In genomic region chr17:19377602-19378415, GRCh38 we compare ENCODE assay signal across 8 cellular contexts. TPM values are rescaled to one million over a fixed set of nuclear protein-coding genes. Genes with fewer than 3 reads are reported as not detected.
DNase-seq lines count a peak whose midpoint lies in the region; ATAC-seq and TF ChIP-seq lines count a peak whose summit lies in the region.

No MANE protein-coding gene starts in this region.

- no peaks in the 10 kb centered on the region for H3K27me3 Mint-ChIP-seq in natural killer cell treated with Interleukin-12 subunit alpha and Interleukin-12 subunit beta and Interleukin-15 and Interleukin-18, amount 100 ng/mL, for 72 hours

- H3K4me1 Mint-ChIP-seq in natural killer cell treated with Interleukin-12 subunit alpha and Interleukin-12 subunit beta and Interleukin-15 and Interleukin-18, amount 100 ng/mL, for 72 hours (ENCODE audit: low read depth in 2 of 2) = peaks cover 25 to 33% of the 10 kb centered on the region in 2 donors

- peak; percentile 98 for ATAC-seq in natural killer cell treated with Interleukin-12 subunit alpha and Interleukin-12 subunit beta and Interleukin-15 and Interleukin-18, amount 100 ng/mL, for 72 hours

- in situ Hi-C loops in G401 (cut with HindIII; ENCODE audit: low sequenced_read_pairs) = no loop called here
- in situ Hi-C loops in HAP-1 (cut with MboI; ENCODE audit: low sequenced_read_pairs) = no loop called here

- H3K9me3 Mint-ChIP-seq in natural killer cell treated with Interleukin-12 subunit alpha and Interleukin-12 subunit beta and Interleukin-15 and Interleukin-18, amount 100 ng/mL, for 72 hours = no peaks in the 10 kb centered on the region

- H3K27me3 ChIP-seq in HAP-1 (ENCODE audit: low read depth) = no peaks in the 10 kb centered on the region
- H3K27me3 ChIP-seq in MG63 = no peaks in the 10 kb centered on the region

- H3K9me3 ChIP-seq in HAP-1 (no peaks in the 10 kb centered on the region), MG63 (no peaks in the 10 kb centered on the region)

- H3K36me3 Mint-ChIP-seq in natural killer cell treated with Interleukin-12 subunit alpha and Interleukin-12 subunit beta and Interleukin-15 and Interleukin-18, amount 100 ng/mL, for 72 hours = no peaks in the 10 kb centered on the region

- peak overlapping the region; percentile 93 to 97 for H3K27ac Mint-ChIP-seq in natural killer cell treated with Interleukin-12 subunit alpha and Interleukin-12 subunit beta and Interleukin-15 and Interleukin-18, amount 100 ng/mL, for 72 hours

- DNase-seq in G401 (ENCODE audit: low spot score) = peak; percentile 99
- peak; percentile 98 for DNase-seq in HAP-1 (ENCODE audit: low spot score in 2 of 2)
- DNase-seq in MG63 = peak; percentile 97
- peak; percentile 100 for DNase-seq in SHP77 (lab: John Stamatoyannopoulos, UW)
- DNase-seq in activated gamma-delta T cell (lab: John Stamatoyannopoulos, UW) = peak; percentile 91
- peak; percentile 98 for DNase-seq in fibroblast of the aortic adventitia (ENCODE audit: low read depth)
- peak; percentile 100 for DNase-seq in natural killer cell treated with Interleukin-12 subunit alpha and Interleukin-12 subunit beta and Interleukin-15 and Interleukin-18, amount 100 ng/mL, for 72 hours (ENCODE audit: low spot score)
- peak; percentile 96 for DNase-seq in stimulated activated naive CD4-positive, alpha-beta T cell treated with Interleukin-2 at 50 U/mL for 16 hours (lab: John Stamatoyannopoulos, UW)

- peaks cover 11% of the 10 kb centered on the region; the same call in 1 of the 2 replicates for H3K4me1 ChIP-seq in HAP-1

- H3K36me3 ChIP-seq in HAP-1 (replicated peaks) = peaks cover 27% of the 10 kb centered on the region
- peaks cover 20% of the 10 kb centered on the region for H3K36me3 ChIP-seq in MG63

- peak overlapping the region; percentile 92 for H3K4me3 Mint-ChIP-seq in natural killer cell treated with Interleukin-12 subunit alpha and Interleukin-12 subunit beta and Interleukin-15 and Interleukin-18, amount 100 ng/mL, for 72 hours

- peak overlapping the region; percentile 55 for H3K4me3 ChIP-seq in HAP-1
- peak overlapping the region; percentile 64 for H3K4me3 ChIP-seq in MG63
- H3K4me3 ChIP-seq in fibroblast of the aortic adventitia (ENCODE audit: low read depth, low read length) = peak overlapping the region; percentile 89

- no peak for TF ChIP-seq CTCF in fibroblast of the aortic adventitia (IDR thresholded peaks at IDR 0.05; ENCODE audit: insufficient read depth, low read length)

RNA-seq across cellular contexts. Expression of gene MAPK7, which starts 0.5 kb away (rescaled TPM):
- total RNA-seq in G401 (2014; rRNA removed; shearing (Covaris generic)) = 1.2 and 5.1 TPM in 2 replicates
- 2.8 and 10.1 TPM in 2 replicates for total RNA-seq in MG63 (2014; rRNA removed; shearing (Covaris generic); ENCODE audit: low replicate concordance)
- total RNA-seq in fibroblast of the aortic adventitia (ENCODE audit: low replicate concordance) = 18.0 and 24.0 TPM in 2 replicates
- 10 to 100 TPM; 28.7 to 29.8 TPM for total RNA-seq in natural killer cell treated with Interleukin-12 subunit alpha and Interleukin-12 subunit beta and Interleukin-15 and Interleukin-18, amount 100 ng/mL, for 72 hours

RNA-seq across cellular contexts. Expression of gene MFAP4, which starts 9.2 kb away (rescaled TPM):
- 0.31 TPM in 1 of 2 replicates, not detected in the other for total RNA-seq in G401 (2014; rRNA removed; shearing (Covaris generic))
- total RNA-seq in MG63 (2014; rRNA removed; shearing (Covaris generic); ENCODE audit: low replicate concordance) = 3.2 and 4.3 TPM in 2 replicates
- total RNA-seq in fibroblast of the aortic adventitia (ENCODE audit: low replicate concordance) = 20.2 and 89.6 TPM in 2 replicates
- not detected for total RNA-seq in natural killer cell treated with Interleukin-12 subunit alpha and Interleukin-12 subunit beta and Interleukin-15 and Interleukin-18, amount 100 ng/mL, for 72 hours

RNA-seq across cellular contexts. Expression of gene B9D1, which starts 15.3 kb away (rescaled TPM):
- total RNA-seq in G401 (2014; rRNA removed; shearing (Covaris generic)) = 50.5 and 94.6 TPM in 2 replicates
- 14.8 and 30.2 TPM in 2 replicates for total RNA-seq in MG63 (2014; rRNA removed; shearing (Covaris generic); ENCODE audit: low replicate concordance)
- total RNA-seq in fibroblast of the aortic adventitia (ENCODE audit: low replicate concordance) = 8.2 and 19.9 TPM in 2 replicates
- total RNA-seq in natural killer cell treated with Interleukin-12 subunit alpha and Interleukin-12 subunit beta and Interleukin-15 and Interleukin-18, amount 100 ng/mL, for 72 hours = 1 to 10 TPM; 2.2 to 4.9 TPM

RNA-seq across cellular contexts. Expression of gene RNF112, which starts 33.2 kb away (rescaled TPM):
- 0.18 TPM in 1 of 2 replicates, not detected in the other for total RNA-seq in G401 (2014; rRNA removed; shearing (Covaris generic))
- total RNA-seq in MG63 (2014; rRNA removed; shearing (Covaris generic); ENCODE audit: low replicate concordance) = not detected in 2 replicates
- 0.36 and 2.3 TPM in 2 replicates for total RNA-seq in fibroblast of the aortic adventitia (ENCODE audit: low replicate concordance)
- total RNA-seq in natural killer cell treated with Interleukin-12 subunit alpha and Interleukin-12 subunit beta and Interleukin-15 and Interleukin-18, amount 100 ng/mL, for 72 hours = 1 to 10 TPM in 1 of 2 donors, under 1 TPM in 1; 0.14 to 1.1 TPM

Comparison
In these comparisons a context has a peak if more than half of its experiments do, and no peak if none do; other contexts are left out.
1. Peak in every context shown above with its lines: DNase-seq, ATAC-seq and H3K4me3 ChIP-seq.